In the genomic region with DNA sequence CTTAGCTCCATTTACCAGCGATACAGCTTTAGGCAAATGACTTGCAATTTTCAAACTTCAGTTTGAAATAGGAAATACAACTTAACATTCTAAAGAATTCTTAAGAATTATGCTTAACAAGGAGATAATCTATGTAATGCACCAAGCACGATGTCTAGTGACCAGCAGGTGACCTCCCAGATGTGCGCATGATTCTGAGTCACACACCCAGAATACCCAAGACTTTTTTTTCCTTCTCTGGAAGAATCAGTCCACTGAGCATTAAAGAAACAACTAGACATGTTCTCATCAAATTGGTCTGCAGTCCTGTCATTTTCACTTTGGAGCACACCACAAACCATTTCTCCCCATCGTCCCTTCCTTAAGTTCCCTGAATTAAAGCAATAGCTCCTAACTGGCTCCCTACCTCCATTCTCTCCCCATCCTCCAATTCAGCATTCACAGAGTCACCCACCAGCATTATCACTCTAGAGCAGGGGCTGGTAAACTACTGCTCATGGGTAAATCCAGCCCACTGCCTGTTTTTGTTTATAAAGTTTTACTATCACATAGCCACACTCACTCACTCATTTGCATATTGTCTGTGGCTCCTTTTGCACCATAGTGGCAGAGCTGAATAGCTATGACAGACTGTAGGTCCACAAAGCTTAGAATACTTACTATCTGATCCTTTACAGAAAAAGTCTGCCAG, we compare ENCODE assay signal across 16 cellular contexts. TPM values are rescaled to one million over a fixed set of nuclear protein-coding genes. Genes with fewer than 3 reads are reported as not detected.
DNase-seq lines count a peak whose midpoint lies in the region; ATAC-seq, FAIRE-seq and TF ChIP-seq lines count a peak whose summit lies in the region.
"Had no signal": no experiment of that assay in that cellular context is flagged by ENCODE, and none has a peak within 500 bp of the region (broad histone marks: within the 10 kb centered on the region; RNA-seq: fewer than 3 reads in every experiment).

No MANE protein-coding gene starts in this region.

- peaks cover 99% of the 10 kb centered on the region for H3K79me2 ChIP-seq in astrocyte (ENCODE audit: insufficient read depth, low read length)

- peaks cover 17% of the 10 kb centered on the region for H3K36me3 ChIP-seq in astrocyte (ENCODE audit: insufficient read depth, low read length)
- no peaks in the 10 kb centered on the region for H3K36me3 ChIP-seq in CD4-positive, alpha-beta memory T cell (ENCODE audit: insufficient read depth, low read length)
- H3K36me3 ChIP-seq: heart right ventricle, Peyer's patch had no signal

- peak overlapping the region; percentile 95 for H3K27ac ChIP-seq in astrocyte (ENCODE audit: low read depth, low read length)
- H3K27ac ChIP-seq in CD4-positive, alpha-beta memory T cell (ENCODE audit: low read depth, low read length) = no peak overlapping the region
- H3K27ac ChIP-seq: heart right ventricle, Peyer's patch had no signal

- peaks cover 20% of the 10 kb centered on the region for H3K4me1 ChIP-seq in astrocyte (ENCODE audit: insufficient read depth, low read length)
- no peaks in the 10 kb centered on the region for H3K4me1 ChIP-seq in CD4-positive, alpha-beta memory T cell (ENCODE audit: insufficient read depth, low read length)
- H3K4me1 ChIP-seq: heart right ventricle, Peyer's patch had no signal

- peak overlapping the region; percentile 24 for H3K4me3 ChIP-seq in astrocyte (ENCODE audit: insufficient read depth, low read depth, low read length)
- no peak overlapping the region for H3K4me3 ChIP-seq in fibroblast of villous mesenchyme (ENCODE audit: low read depth, low read length)
- no peak overlapping the region for H3K4me3 ChIP-seq in CD4-positive, alpha-beta memory T cell (ENCODE audit: low read length in 2 of 2)
- H3K4me3 ChIP-seq: heart right ventricle, Peyer's patch had no signal

- DNase-seq in H54 (ENCODE audit: insufficient read length, low spot score) (no peak), astrocyte (ENCODE audit: low read depth) (peak; percentile 96), fibroblast of villous mesenchyme (ENCODE audit: low read depth) (peak; percentile 77), smooth muscle cell of the brain vasculature (ENCODE audit: low read depth, low spot score) (peak; percentile 47)
- DNase-seq in CD4-positive, alpha-beta memory T cell = no peak
- DNase-seq in activated CD4-positive, alpha-beta T cell treated with anti-CD3 and anti-CD28 coated beads, Interleukin-2, amount 10 ng/mL, durations not matched to agents 7 days and 5 days = no peak
- DNase-seq: activated T-cell treated with anti-CD3 and anti-CD28 coated beads, Interleukin-2, amount 50 U/mL, for 72 hours; effector CD4-positive, alpha-beta T cell; heart right ventricle; NCI-H187 treated with DMSO at 0.1 percent for 48 hours; Peyer's patch; T-helper 2 cell had no signal

- CTCF ChIA-PET in CD4-positive, alpha-beta memory T cell (lab: Charles Lee; ENCODE audit: partially characterized antibody) = interaction anchor here (1.0 kb wide), 1 partner anchor 61 kb away, joined by 3 read pairs; no protein-coding TSS in a partner anchor
- CTCF ChIA-PET in activated CD4-positive, alpha-beta T cell treated with anti-CD3 and anti-CD28 coated beads, Interleukin-2, amount 10 ng/mL, durations not matched to agents 7 days and 5 days (lab: Charles Lee) = interaction anchor here (0.6 to 0.8 kb wide), 2 partner anchors 71 to 796 kb away, joined by 3 read pairs; no protein-coding TSS in a partner anchor

- FAIRE-seq in H54 (lab: Jason Lieb, UNC) = peak; percentile 15
- no peak for FAIRE-seq in astrocyte (lab: Jason Lieb, UNC)

- POLR2A ChIA-PET in CD4-positive, alpha-beta memory T cell (lab: Charles Lee; ENCODE audit: partially characterized antibody) = no interaction called here
- POLR2A ChIA-PET in activated CD4-positive, alpha-beta T cell treated with anti-CD3 and anti-CD28 coated beads, Interleukin-2, amount 10 ng/mL, durations not matched to agents 7 days and 5 days (lab: Charles Lee) = no interaction called here

- intact Hi-C loops in CD4-positive, alpha-beta memory T cell (cut with micrococcal nuclease) = no loop called here

- H3K27me3 Mint-ChIP-seq in astrocyte (ENCODE audit: low read depth, unreplicated experiment) = no peaks in the 10 kb centered on the region
- peaks cover 11 to 13% of the 10 kb centered on the region in 2 donors for H3K27me3 Mint-ChIP-seq in CD4-positive, alpha-beta memory T cell
- peaks cover 9% of the 10 kb centered on the region for H3K27me3 Mint-ChIP-seq in activated CD4-positive, alpha-beta T cell treated with anti-CD3 and anti-CD28 coated beads, Interleukin-2, amount 10 ng/mL, durations not matched to agents 7 days and 5 days

- H3K4me2 ChIP-seq in astrocyte (ENCODE audit: low read length) = peak overlapping the region; percentile 80

- peaks cover 40% of the 10 kb centered on the region for H4K20me1 ChIP-seq in astrocyte (ENCODE audit: insufficient read depth, low read length)

- H3K27me3 ChIP-seq in astrocyte (ENCODE audit: insufficient read depth, low read length) = no peaks in the 10 kb centered on the region
- no peaks in the 10 kb centered on the region for H3K27me3 ChIP-seq in CD4-positive, alpha-beta memory T cell (ENCODE audit: insufficient read depth, low read length)
- H3K27me3 ChIP-seq: Peyer's patch had no signal

- no peak overlapping the region for H3K4me3 Mint-ChIP-seq in astrocyte (ENCODE audit: unreplicated experiment)
- H3K4me3 Mint-ChIP-seq in CD4-positive, alpha-beta memory T cell = no peak overlapping the region
- no peak overlapping the region for H3K4me3 Mint-ChIP-seq in activated CD4-positive, alpha-beta T cell treated with anti-CD3 and anti-CD28 coated beads, Interleukin-2, amount 10 ng/mL, durations not matched to agents 7 days and 5 days
- H3K4me3 Mint-ChIP-seq: activated CD4-positive, alpha-beta T cell treated with anti-CD3 and anti-CD28 coated beads for 36 hours; activated T-cell treated with anti-CD3 and anti-CD28 coated beads, Interleukin-2, amount 50 U/mL, for 72 hours; nephron had no signal

- H3K9me3 ChIP-seq in astrocyte (ENCODE audit: insufficient read depth, low read depth, low read length) = no peaks in the 10 kb centered on the region
- H3K9me3 ChIP-seq in CD4-positive, alpha-beta memory T cell (ENCODE audit: control insufficient read depth in 1 of 2, low read length in 2 of 2) = no peaks in the 10 kb centered on the region
- H3K9me3 ChIP-seq: heart right ventricle, Peyer's patch had no signal

- H3K27ac Mint-ChIP-seq in astrocyte (ENCODE audit: unreplicated experiment) = peak overlapping the region; percentile 77
- H3K27ac Mint-ChIP-seq in CD4-positive, alpha-beta memory T cell = no peak overlapping the region
- no peak overlapping the region for H3K27ac Mint-ChIP-seq in activated CD4-positive, alpha-beta T cell treated with anti-CD3 and anti-CD28 coated beads, Interleukin-2, amount 10 ng/mL, durations not matched to agents 7 days and 5 days
- H3K27ac Mint-ChIP-seq: activated CD4-positive, alpha-beta T cell treated with anti-CD3 and anti-CD28 coated beads for 36 hours; activated T-cell treated with anti-CD3 and anti-CD28 coated beads, Interleukin-2, amount 50 U/mL, for 72 hours had no signal

- no peak for ATAC-seq in HG03135 (IDR thresholded peaks at IDR 0.05; ENCODE audit: unreplicated experiment)
- ATAC-seq: activated CD4-positive, alpha-beta T cell treated with anti-CD3 and anti-CD28 coated beads for 36 hours; activated T-cell treated with anti-CD3 and anti-CD28 coated beads, Interleukin-2, amount 50 U/mL, for 72 hours; heart right ventricle; left lobe of liver had no signal

- no peak for TF ChIP-seq CTCF in astrocyte (IDR thresholded peaks at IDR 0.05; ENCODE audit: insufficient read depth, low read depth, low read length)
- no peak for TF ChIP-seq CTCF in fibroblast of villous mesenchyme (IDR thresholded peaks at IDR 0.05; ENCODE audit: insufficient read depth, low read depth, low read length)

- H2AFZ ChIP-seq in astrocyte (ENCODE audit: low read depth, low read length) = no peak overlapping the region

- H3K4me1 Mint-ChIP-seq in astrocyte (ENCODE audit: low read depth, unreplicated experiment) = peaks cover 24% of the 10 kb centered on the region
- H3K4me1 Mint-ChIP-seq in CD4-positive, alpha-beta memory T cell = no peaks in the 10 kb centered on the region
- H3K4me1 Mint-ChIP-seq in activated CD4-positive, alpha-beta T cell treated with anti-CD3 and anti-CD28 coated beads, Interleukin-2, amount 10 ng/mL, durations not matched to agents 7 days and 5 days = no peaks in the 10 kb centered on the region
- H3K4me1 Mint-ChIP-seq: activated CD4-positive, alpha-beta T cell treated with anti-CD3 and anti-CD28 coated beads for 36 hours; nephron had no signal

- H3K9ac ChIP-seq in astrocyte (ENCODE audit: low read length) = peak overlapping the region; percentile 77

- H3K36me3 Mint-ChIP-seq in astrocyte (ENCODE audit: low read depth, unreplicated experiment) = peaks cover 13% of the 10 kb centered on the region
- no peaks in the 10 kb centered on the region for H3K36me3 Mint-ChIP-seq in CD4-positive, alpha-beta memory T cell
- H3K36me3 Mint-ChIP-seq in activated CD4-positive, alpha-beta T cell treated with anti-CD3 and anti-CD28 coated beads, Interleukin-2, amount 10 ng/mL, durations not matched to agents 7 days and 5 days (ENCODE audit: low read depth) = no peaks in the 10 kb centered on the region

- H3K9me3 Mint-ChIP-seq in astrocyte (ENCODE audit: unreplicated experiment) = peaks cover 1% of the 10 kb centered on the region
- peaks cover 0 to under 1% (median 0%) of the 10 kb centered on the region in 8 donors for H3K9me3 Mint-ChIP-seq in CD4-positive, alpha-beta memory T cell
- no peaks in the 10 kb centered on the region for H3K9me3 Mint-ChIP-seq in activated CD4-positive, alpha-beta T cell treated with anti-CD3 and anti-CD28 coated beads, Interleukin-2, amount 10 ng/mL, durations not matched to agents 7 days and 5 days
- H3K9me3 Mint-ChIP-seq: activated T-cell treated with anti-CD3 and anti-CD28 coated beads, Interleukin-2, amount 50 U/mL, for 72 hours had no signal

- no peak for TF ChIP-seq POLR2A in H54 (IDR thresholded peaks at IDR 0.05; ENCODE audit: low read depth, low read length)

RNA-seq across cellular contexts. Expression of a gene that starts 13.2 kb away (rescaled TPM):
- total RNA-seq in astrocyte = 19.0 and 28.6 TPM in 2 replicates
- total RNA-seq in fibroblast of villous mesenchyme = 44.9 and 48.3 TPM in 2 replicates
- not detected for total RNA-seq in CD4-positive, alpha-beta memory T cell
- polyA plus RNA-seq in CD4-positive, alpha-beta memory T cell = not detected
- under 1 TPM in 1 of 2 experiments, not detected in 1; 0.17 TPM for total RNA-seq in activated CD4-positive, alpha-beta T cell treated with anti-CD3 and anti-CD28 coated beads, Interleukin-2, amount 10 ng/mL, durations not matched to agents 7 days and 5 days

Comparison
In these comparisons a context has a peak if more than half of its experiments do, and no peak if none do; other contexts are left out.
1. DNase-seq: peak in astrocyte (single experiment), fibroblast of villous mesenchyme (single experiment) and smooth muscle cell of the brain vasculature (single experiment); none in H54 (single experiment), CD4-positive, alpha-beta memory T cell (0 of 5) and activated CD4-positive, alpha-beta T cell treated with anti-CD3 and anti-CD28 coated beads, Interleukin-2, amount 10 ng/mL, durations not matched to agents 7 days and 5 days (single experiment).
2. RNA of a gene that starts 13.2 kb away (total RNA-seq): 44.9 to 48.3 TPM in fibroblast of villous mesenchyme and 19.0 to 28.6 TPM in astrocyte; not detected in CD4-positive, alpha-beta memory T cell and 0.17 TPM in activated CD4-positive, alpha-beta T cell treated with anti-CD3 and anti-CD28 coated beads, Interleukin-2, amount 10 ng/mL, durations not matched to agents 7 days and 5 days; every median in the first group is over 10 times any median in the second.